Comparison of ENCODE assay signal across 19 cellular contexts in the genomic region with DNA sequence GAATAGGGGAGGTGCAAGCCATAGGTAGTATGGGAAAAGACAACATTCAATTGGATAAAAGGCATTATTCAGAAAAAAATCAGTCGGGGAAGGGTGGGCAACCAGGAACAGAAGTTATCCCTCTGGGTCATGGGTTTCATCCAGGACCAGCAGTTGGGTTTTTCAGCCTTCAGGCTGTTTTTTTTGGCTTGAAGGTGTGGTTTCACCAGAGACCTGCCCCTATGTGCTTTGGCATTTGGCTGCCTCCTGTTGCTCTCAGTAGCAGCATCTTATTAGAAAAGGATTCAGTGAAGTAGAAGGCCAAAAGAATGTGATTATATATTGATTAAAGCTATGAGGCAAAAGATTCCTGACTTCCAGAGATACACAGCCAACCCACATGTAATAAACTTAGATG.
"Had no signal": no experiment of that assay in that cellular context is flagged by ENCODE, and none has a peak within 500 bp of the region (broad histone marks: within the 10 kb centered on the region; RNA-seq: fewer than 3 reads in every experiment).

No MANE protein-coding gene starts in this region.

- H3K27me3 ChIP-seq: body of pancreas, cardiac muscle cell, neutrophil, testis had no signal

- H3K27ac ChIP-seq: body of pancreas, cardiac muscle cell, neutrophil had no signal

- H3K36me3 ChIP-seq: cardiac muscle cell, neutrophil had no signal

- H3K9me3 ChIP-seq: body of pancreas, mucosa of descending colon, neutrophil, testis had no signal

- H3K4me3 ChIP-seq: body of pancreas, cardiac muscle cell, lung, mucosa of descending colon, testis had no signal

- DNase-seq: activated B cell treated with CpG ODN at 0.5 μM for 24 hours; activated CD4-positive, alpha-beta T cell treated with anti-CD3 and anti-CD28 coated beads, Interleukin-2, amount 50 U/mL, for 1 hour; activated CD8-positive, alpha-beta memory T cell treated with anti-CD3 and anti-CD28 coated beads, Interleukin-2, amount 10 ng/mL, durations not matched to agents 7 days and 5 days; activated CD8-positive, alpha-beta T cell treated with anti-CD3 and anti-CD28 coated beads, Interleukin-2, amount 10 ng/mL, durations not matched to agents 7 days and 5 days; activated T-cell treated with anti-CD3 and anti-CD28 coated beads, Interleukin-2, amount 50 U/mL, for 48 hours; body of pancreas; foreskin melanocyte; kidney glomerular epithelial cell; mucosa of descending colon; stimulated activated CD4-positive, alpha-beta T cell treated with anti-CD3 and anti-CD28 coated beads, Interleukin-4, amount 100 ng/mL, for 1 hour; stimulated activated naive CD8-positive, alpha-beta T cell treated with anti-CD3 and anti-CD28 coated beads, Interleukin-15, Interleukin-2, amounts not matched to agents 100 U/mL and 50 U/mL, for 24 hours; T-helper 1 cell; testis had no signal

- ATAC-seq: activated CD8-positive, alpha-beta memory T cell treated with anti-CD3 and anti-CD28 coated beads, Interleukin-2, amount 10 ng/mL, durations not matched to agents 7 days and 5 days; activated CD8-positive, alpha-beta T cell treated with anti-CD3 and anti-CD28 coated beads, Interleukin-2, amount 10 ng/mL, durations not matched to agents 7 days and 5 days; activated naive CD4-positive, alpha-beta T cell treated with anti-CD3 and anti-CD28 coated beads, Interleukin-2, amount 50 U/mL, for 72 hours; body of pancreas; left lobe of liver; mucosa of descending colon; natural killer cell treated with Interleukin-12 subunit alpha and Interleukin-12 subunit beta and Interleukin-15 and Interleukin-18, amount 100 ng/mL, for 72 hours; stimulated activated naive CD8-positive, alpha-beta T cell treated with anti-CD3 and anti-CD28 coated beads, Interleukin-15, Interleukin-2, amounts not matched to agents 100 U/mL and 50 U/mL, for 24 hours had no signal

- H3K4me1 ChIP-seq: body of pancreas, testis had no signal
